10 cellular contexts compared by ENCODE assay signal in the genomic region with DNA sequence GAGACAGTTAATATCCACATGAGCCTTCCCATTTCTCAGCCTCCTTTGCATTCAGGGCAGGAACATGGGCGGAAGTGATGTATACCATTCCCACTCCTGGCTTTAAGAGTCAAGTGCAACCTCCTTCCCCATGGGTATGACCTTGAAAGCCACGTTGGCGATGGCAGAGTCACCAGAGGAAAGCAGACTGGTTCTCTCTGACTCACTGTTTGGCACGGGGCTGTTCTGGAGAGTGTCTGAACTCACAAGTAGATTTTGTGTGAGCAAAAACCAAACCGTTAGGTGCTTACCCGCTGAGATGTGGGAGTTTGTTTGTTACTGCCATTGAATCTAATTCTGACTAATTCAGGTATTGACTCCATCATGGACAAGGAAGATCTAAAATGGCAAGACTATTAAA. TPM values are rescaled to one million over a fixed set of nuclear protein-coding genes. Genes with fewer than 3 reads are reported as not detected.
DNase-seq lines count a peak whose midpoint lies in the region; ATAC-seq and FAIRE-seq lines count a peak whose summit lies in the region.
"Had no signal": no experiment of that assay in that cellular context is flagged by ENCODE, and none has a peak within 500 bp of the region (broad histone marks: within the 10 kb centered on the region; RNA-seq: fewer than 3 reads in every experiment).

No MANE protein-coding gene starts in this region.

- no peak overlapping the region for H2AFZ ChIP-seq in trophoblast cell (ENCODE audit: insufficient read depth, low read length, poor library complexity)

- no peak overlapping the region for H2AK5ac ChIP-seq in trophoblast cell (ENCODE audit: low read length)

- no peak overlapping the region for H2BK120ac ChIP-seq in trophoblast cell (ENCODE audit: insufficient read depth, low read length, poor library complexity)

- no peaks in the 10 kb centered on the region for H3K9me3 ChIP-seq in trophoblast cell (ENCODE audit: insufficient read depth, low read depth, low read length)

- no peak overlapping the region for H3K23ac ChIP-seq in trophoblast cell (ENCODE audit: low read length)

- no peaks in the 10 kb centered on the region for H3K36me3 ChIP-seq in trophoblast cell (ENCODE audit: control insufficient read depth in 1 of 2, insufficient read depth in 2 of 2, low read length in 2 of 2)

- DNase-seq in activated naive CD4-positive, alpha-beta T cell treated with anti-CD3 and anti-CD28 coated beads, Interleukin-2, amount 50 U/mL, for 72 hours (ENCODE audit: low spot score in 2 of 2): peak; percentile 61 to 67
- peak; percentile 30 for DNase-seq in stimulated activated CD8-positive, alpha-beta memory T cell treated with anti-CD3 and anti-CD28 coated beads, Interleukin-12 subunit alpha, Interleukin-12 subunit beta, amount 100 ng/mL, for 24 hours (ENCODE audit: extremely low read depth)
- DNase-seq in mesenteric fat pad (ENCODE audit: low spot score) (no peak), HTR-8/SVneo (ENCODE audit: insufficient read length, low spot score) (no peak), trophoblast cell (no peak), SIG-M5 (lab: John Stamatoyannopoulos, UW) (no peak)

- no peak overlapping the region for H3K4me2 ChIP-seq in trophoblast cell (ENCODE audit: low read length)

- peaks cover under 1 to 3% of the 10 kb centered on the region in 2 donors for H3K9me3 Mint-ChIP-seq in activated naive CD4-positive, alpha-beta T cell treated with anti-CD3 and anti-CD28 coated beads, Interleukin-2, amount 50 U/mL, for 72 hours

- no peak overlapping the region for H3K9ac ChIP-seq in trophoblast cell (ENCODE audit: low read length)

- H3K4me1 ChIP-seq in trophoblast cell (ENCODE audit: control insufficient read depth in 1 of 2, insufficient read depth in 2 of 2, low read length in 2 of 2): no peaks in the 10 kb centered on the region

- peak overlapping the region in 1 of 2 donors; percentile 94 for H3K27ac Mint-ChIP-seq in activated naive CD4-positive, alpha-beta T cell treated with anti-CD3 and anti-CD28 coated beads, Interleukin-2, amount 50 U/mL, for 72 hours

- H2BK12ac ChIP-seq in trophoblast cell (ENCODE audit: low read length): no peak overlapping the region

- H2BK5ac ChIP-seq in trophoblast cell (ENCODE audit: low read depth, low read length, poor library complexity): no peak overlapping the region

- H3K27ac ChIP-seq in trophoblast cell (ENCODE audit: low read depth, low read length): no peak overlapping the region

- ATAC-seq in GM19025 (IDR thresholded peaks at IDR 0.05; ENCODE audit: low read depth, unreplicated experiment) (peak; percentile 64), HG03196 (IDR thresholded peaks at IDR 0.05; ENCODE audit: unreplicated experiment) (peak; percentile 70)
- peak; percentile 88 to 93 for ATAC-seq in activated naive CD4-positive, alpha-beta T cell treated with anti-CD3 and anti-CD28 coated beads, Interleukin-2, amount 50 U/mL, for 72 hours

- no peak overlapping the region for H3K4ac ChIP-seq in trophoblast cell (ENCODE audit: low read depth, low read length)

- no peak overlapping the region for H4K8ac ChIP-seq in trophoblast cell (ENCODE audit: low read depth, low read length)

- H3K14ac ChIP-seq in trophoblast cell (ENCODE audit: low read length): no peak overlapping the region

- no peak overlapping the region for H3K18ac ChIP-seq in trophoblast cell (ENCODE audit: low read length)

- no peak overlapping the region for H3K4me3 ChIP-seq in trophoblast cell (ENCODE audit: low read depth, low read length)

- H3K79me2 ChIP-seq in trophoblast cell (ENCODE audit: control insufficient read depth, insufficient read depth, low read length, poor library complexity): no peaks in the 10 kb centered on the region

- no CpG with 5 or more reads among the region's 6 CpGs for WGBS in trophoblast cell (ENCODE audit: extremely low coverage, insufficient coverage, insufficient read length)

- no peaks in the 10 kb centered on the region for H3K27me3 ChIP-seq in trophoblast cell (ENCODE audit: insufficient read depth, low read length)

- H3K36me3 Mint-ChIP-seq in activated naive CD4-positive, alpha-beta T cell treated with anti-CD3 and anti-CD28 coated beads, Interleukin-2, amount 50 U/mL, for 72 hours: peaks cover 5 to 6% of the 10 kb centered on the region in 2 donors

- no peak for FAIRE-seq in HTR-8/SVneo (lab: Jason Lieb, UNC)
- FAIRE-seq: G401.6 had no signal

- no peak overlapping the region for H4K91ac ChIP-seq in trophoblast cell (ENCODE audit: low read depth, low read length)

- H4K12ac ChIP-seq in trophoblast cell (ENCODE audit: low read depth, low read length): no peak overlapping the region

- no peaks in the 10 kb centered on the region for H3K79me1 ChIP-seq in trophoblast cell (ENCODE audit: low read length)

RNA-seq across cellular contexts. Expression of gene PZP, which starts 36.7 kb away (rescaled TPM):
- not detected for total RNA-seq in activated naive CD4-positive, alpha-beta T cell treated with anti-CD3 and anti-CD28 coated beads, Interleukin-2, amount 50 U/mL, for 72 hours
- total RNA-seq in mesenteric fat pad: 0.61 TPM
- 0.07 and 0.11 TPM in 2 replicates for polyA plus RNA-seq in trophoblast cell (2013)
- total RNA-seq: activated CD8-positive, alpha-beta memory T cell treated with anti-CD3 and anti-CD28 coated beads for 36 hours had no signal

Comparison
In these comparisons a context has a peak if more than half of its experiments do, and no peak if none do; other contexts are left out.
1. DNase-seq: peak in activated naive CD4-positive, alpha-beta T cell treated with anti-CD3 and anti-CD28 coated beads, Interleukin-2, amount 50 U/mL, for 72 hours (2 of 2) and stimulated activated CD8-positive, alpha-beta memory T cell treated with anti-CD3 and anti-CD28 coated beads, Interleukin-12 subunit alpha, Interleukin-12 subunit beta, amount 100 ng/mL, for 24 hours (single experiment); none in mesenteric fat pad (single experiment), HTR-8/SVneo (single experiment), trophoblast cell (0 of 2) and SIG-M5 (single experiment).
2. Peak in every context shown above with its lines, with median percentiles within 50 percentile points of each other: ATAC-seq.